Comparison of ENCODE assay signal across 25 cellular contexts in genomic region chr9:28770827-28771226, GRCh38.
"Had no signal": no experiment of that assay in that cellular context is flagged by ENCODE, and none has a peak within 500 bp of the region (broad histone marks: within the 10 kb centered on the region; RNA-seq: fewer than 3 reads in every experiment).

No MANE protein-coding gene starts in this region.

- DNase-seq: activated CD4-positive, alpha-beta T cell treated with anti-CD3 and anti-CD28 coated beads for 48 hours; activated CD4-positive, alpha-beta T cell treated with anti-CD3 and anti-CD28 coated beads, Interleukin-2, amount 50 U/mL, for 4 hours; activated CD4-positive, CD25-positive, alpha-beta regulatory T cell treated with anti-CD3 and anti-CD28 coated beads, Interleukin-2, amount 50 U/mL, for 72 hours; activated CD8-positive, alpha-beta memory T cell treated with anti-CD3 and anti-CD28 coated beads, Interleukin-2, amount 50 U/mL, for 48 hours; activated CD8-positive, alpha-beta T cell treated with anti-CD3 and anti-CD28 coated beads, Interleukin-2, amount 10 ng/mL, durations not matched to agents 7 days and 5 days; activated effector memory CD4-positive, alpha-beta T cell treated with Interleukin-2 at 50 U/mL for 16 hours; activated naive CD4-positive, alpha-beta T cell; activated naive CD8-positive, alpha-beta T cell treated with anti-CD3 and anti-CD28 coated beads, Interleukin-2, amount 50 U/mL, for 24 hours; activated T-cell treated with anti-CD3 and anti-CD28 coated beads, Interleukin-2, amount 50 U/mL, for 1 hour; amniotic stem cell; body of pancreas; central memory CD4-positive, alpha-beta T cell; Karpas-422; NCI-H1930; NCI-H510A treated with DMSO at 0.1 percent for 48 hours; NCI-H748 treated with DMSO at 0.1 percent for 48 hours; Peyer's patch; Right ventricle myocardium superior; T-helper 17 cell; T-helper 9 cell had no signal

- H3K36me3 ChIP-seq: ascending aorta, Peyer's patch, SJSA1 had no signal

- H3K9me3 ChIP-seq: ascending aorta, body of pancreas, Peyer's patch, SJSA1 had no signal

- H3K27ac ChIP-seq: ascending aorta, body of pancreas, coronary artery, Peyer's patch, RWPE1, SJSA1 had no signal

- H3K4me1 ChIP-seq: ascending aorta, body of pancreas, Peyer's patch, SJSA1 had no signal

- H3K4me3 ChIP-seq: ascending aorta, body of pancreas, coronary artery, Peyer's patch, SJSA1 had no signal

- ATAC-seq: activated CD8-positive, alpha-beta T cell treated with anti-CD3 and anti-CD28 coated beads, Interleukin-2, amount 10 ng/mL, durations not matched to agents 7 days and 5 days; activated naive CD8-positive, alpha-beta T cell treated with anti-CD3 and anti-CD28 coated beads, Interleukin-2, amount 50 U/mL, for 24 hours; body of pancreas; T-helper 17 cell; WTC11 had no signal
